Comparison of ENCODE assay signal across 8 cellular contexts in genomic region chr17:15699413-15699924, GRCh38. TPM values are rescaled to one million over a fixed set of nuclear protein-coding genes. Genes with fewer than 3 reads are reported as not detected.
A peak's percentile ranks its signal among the peaks of the same experiment; 100 is the strongest.
DNase-seq lines count a peak whose midpoint lies in the region; ATAC-seq and TF ChIP-seq lines count a peak whose summit lies in the region.
"Not testable (repeated sequence)": the region's sequence is repeated elsewhere in the genome, so short reads cannot be mapped to it uniquely, and the experiment has no call there.

TSS of gene ZNF286A (plus strand) at chr17:15699752. CDS start at chr17:15700330, 578 bp downstream.

- not testable (repeated sequence) for H3K4me1 Mint-ChIP-seq in T-helper 1 cell treated with Interleukin-12 subunit alpha and Interleukin-12 subunit beta and Interleukin-4 antibody, amounts not matched to agents 30 μg/mL and 1 μg/mL, for 36 hours (ENCODE audit: low read depth)

- peak within 1 kb of the TSS; percentile 84 for H3K27ac Mint-ChIP-seq in T-helper 1 cell treated with Interleukin-12 subunit alpha and Interleukin-12 subunit beta and Interleukin-4 antibody, amounts not matched to agents 30 μg/mL and 1 μg/mL, for 36 hours

- H3K4me3 ChIP-seq in upper lobe of left lung = peak within 1 kb of the TSS; percentile 31 to 63 (median 58)

- H3K27me3 ChIP-seq in upper lobe of left lung = not testable (repeated sequence)

- H3K9me3 Mint-ChIP-seq in T-helper 1 cell treated with Interleukin-12 subunit alpha and Interleukin-12 subunit beta and Interleukin-4 antibody, amounts not matched to agents 30 μg/mL and 1 μg/mL, for 36 hours = not testable (repeated sequence)

- intact Hi-C loops in left cardiac atrium (cut with DNase I); posterior vena cava (cut with DNase I): not testable (repeated sequence)

- peak; percentile 91 for ATAC-seq in GM18499 (IDR thresholded peaks at IDR 0.05; ENCODE audit: insufficient read depth, unreplicated experiment)
- ATAC-seq in HG02938 (IDR thresholded peaks at IDR 0.05; ENCODE audit: unreplicated experiment) = peak; percentile 95
- ATAC-seq in left cardiac atrium = peak; percentile 100
- ATAC-seq in upper lobe of left lung (ENCODE audit: low FRiP score in 2 of 2) = peak; percentile 99 to 100

- not testable (repeated sequence) for H3K36me3 ChIP-seq in upper lobe of left lung

- TF ChIP-seq CTCF in upper lobe of left lung (IDR thresholded peaks at IDR 0.05) = not testable (repeated sequence)

- H3K27ac ChIP-seq in upper lobe of left lung = peak within 1 kb of the TSS in 2 of 4 donors; percentile 73

- TF ChIP-seq EP300 in upper lobe of left lung (IDR thresholded peaks at IDR 0.05) = not testable (repeated sequence)

- WGBS in upper lobe of left lung, 2 donors = 0 to 1% methylated on average over 3 to 44 of the region's 44 CpGs

- H3K4me1 ChIP-seq in upper lobe of left lung = not testable (repeated sequence)

- peak within 1 kb of the TSS; percentile 91 for H3K4me3 Mint-ChIP-seq in T-helper 1 cell treated with Interleukin-12 subunit alpha and Interleukin-12 subunit beta and Interleukin-4 antibody, amounts not matched to agents 30 μg/mL and 1 μg/mL, for 36 hours

- peak in 2 of 4 donors; percentile 41 to 67 for TF ChIP-seq POLR2A in upper lobe of left lung (IDR thresholded peaks at IDR 0.05)

- DNase-seq in NCI-H1694 treated with DMSO at 0.1 percent for 48 hours (lab: John Stamatoyannopoulos, UW) (peak; percentile 99), amniotic stem cell (lab: John Stamatoyannopoulos, UW) (peak; percentile 99), left cardiac atrium (peak; percentile 98), posterior vena cava (ENCODE audit: low spot score) (peak; percentile 100), upper lobe of left lung (peak; percentile 95 to 100)

- H3K27me3 Mint-ChIP-seq in T-helper 1 cell treated with Interleukin-12 subunit alpha and Interleukin-12 subunit beta and Interleukin-4 antibody, amounts not matched to agents 30 μg/mL and 1 μg/mL, for 36 hours (ENCODE audit: low read depth) = not testable (repeated sequence)

- peaks cover 11% of the 10 kb centered on the region for H3K36me3 Mint-ChIP-seq in T-helper 1 cell treated with Interleukin-12 subunit alpha and Interleukin-12 subunit beta and Interleukin-4 antibody, amounts not matched to agents 30 μg/mL and 1 μg/mL, for 36 hours (ENCODE audit: low read depth)

- H3K9me3 ChIP-seq in upper lobe of left lung = not testable (repeated sequence)

RNA-seq across cellular contexts. Expression of gene ZNF286A, which starts in this region (rescaled TPM):
- total RNA-seq in left cardiac atrium (10 to 100 TPM; 12.7 to 13.7 TPM), posterior vena cava (10 to 100 TPM; 14.5 to 15.5 TPM), upper lobe of left lung (10 to 100 TPM; 10.0 to 23.5 (median 14.7) TPM)
